8 cellular contexts compared by ENCODE assay signal in the genomic region with DNA sequence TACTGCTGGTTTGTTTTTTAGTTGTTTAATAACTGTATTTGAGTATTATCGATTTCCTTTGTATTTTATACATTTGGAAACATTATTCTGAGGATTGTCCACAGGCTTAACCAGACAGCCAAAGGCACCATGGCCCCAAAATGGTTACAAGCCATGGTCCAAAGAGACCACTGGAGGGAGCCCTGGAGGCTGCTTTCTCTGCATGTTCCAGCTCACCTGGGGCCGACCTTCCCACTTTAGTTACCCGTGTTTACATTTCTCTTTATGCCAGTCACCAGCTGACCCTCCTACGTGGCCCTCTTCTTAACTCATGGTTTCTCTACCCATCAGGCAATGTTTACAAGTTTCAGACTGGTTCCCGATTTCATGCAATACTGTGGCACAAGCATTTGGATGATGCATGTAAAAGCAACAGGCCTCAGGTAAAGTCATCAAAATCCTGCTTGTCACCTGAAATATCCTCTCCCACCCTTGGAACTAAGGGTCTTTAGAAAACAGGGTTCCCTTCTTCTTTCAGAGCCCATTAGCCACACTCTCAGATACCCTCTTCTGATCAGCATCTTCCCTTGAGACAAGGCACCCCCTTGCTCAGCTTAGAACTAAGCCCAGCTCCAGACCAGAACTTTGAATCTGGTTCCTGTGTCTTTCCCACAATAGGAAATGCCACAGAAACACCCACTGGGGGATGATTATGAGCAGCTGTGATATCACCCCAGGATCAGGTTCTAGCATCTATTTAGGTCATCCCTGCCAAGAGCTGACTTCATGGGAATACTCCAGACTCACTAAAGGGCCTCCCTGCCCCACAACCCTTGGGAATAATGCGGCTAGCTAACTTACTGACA. TPM values are rescaled to one million over a fixed set of nuclear protein-coding genes. Genes with fewer than 3 reads are reported as not detected.
DNase-seq lines count a peak whose midpoint lies in the region; ATAC-seq, FAIRE-seq and TF ChIP-seq lines count a peak whose summit lies in the region.

No MANE protein-coding gene starts in this region.

- H3K9me1 ChIP-seq in endothelial cell of umbilical vein (replicated peaks; ENCODE audit: control insufficient read depth, extremely low read depth, insufficient read depth, low read length) = no peaks in the 10 kb centered on the region

- H3K4me3 ChIP-seq in GM23248 = no peak overlapping the region
- H3K4me3 ChIP-seq in endothelial cell of umbilical vein (replicated peaks in 1 of 3; ENCODE audit: insufficient read depth in 1 of 3, low read depth in 1 of 3, low read length in 3 of 3) = no peak overlapping the region
- no peak overlapping the region for H3K4me3 ChIP-seq in testis

- no peak overlapping the region for H3K27ac Mint-ChIP-seq in naive thymus-derived CD8-positive, alpha-beta T cell

- no peaks in the 10 kb centered on the region for H3F3A ChIP-seq in GM23248 (ENCODE audit: insufficient read depth)

- H3K27ac ChIP-seq in GM23248 (no peak overlapping the region), endothelial cell of umbilical vein (ENCODE audit: insufficient read depth, low read depth, low read length) (no peak overlapping the region), testis (no peak overlapping the region)

- TF ChIP-seq POLR2A in endothelial cell of umbilical vein (IDR thresholded peaks at IDR 0.05; ENCODE audit: low read depth, low read length) (no peak), testis (IDR thresholded peaks at IDR 0.05) (no peak)

- dilution Hi-C loops in endothelial cell of umbilical vein (cut with MboI; ENCODE audit: extremely low pct_ligation_motif_present, low sequenced_read_pairs) = no loop called here

- peak; percentile 4 to 12 for DNase-seq in AML-193 (lab: John Stamatoyannopoulos, UW)
- peak; percentile 80 for DNase-seq in GM23248
- DNase-seq in NCI-H510A treated with DMSO at 0.1 percent for 48 hours (lab: John Stamatoyannopoulos, UW) = peak; percentile 86
- peak; percentile 25 to 37 for DNase-seq in activated CD8-positive, alpha-beta memory T cell treated with anti-CD3 and anti-CD28 coated beads for 1 hour (ENCODE audit: extremely low read depth in 1 of 2, low read depth in 1 of 2)
- peak; percentile 52 for DNase-seq in endothelial cell of umbilical vein (ENCODE audit: low read depth, low spot score)
- DNase-seq in naive thymus-derived CD8-positive, alpha-beta T cell = peak; percentile 31 to 78 (median 50)
- peak; percentile 72 for DNase-seq in testis
- no peak for DNase-seq in DMS114 treated with DMSO at 0.1 percent for 48 hours (lab: John Stamatoyannopoulos, UW; ENCODE audit: unreplicated experiment)

- no peak overlapping the region for H3K4me3 Mint-ChIP-seq in naive thymus-derived CD8-positive, alpha-beta T cell

- H3K9me3 ChIP-seq in GM23248 (ENCODE audit: low read depth) = no peaks in the 10 kb centered on the region
- H3K9me3 ChIP-seq in endothelial cell of umbilical vein (replicated peaks; ENCODE audit: control insufficient read depth, insufficient read depth, low read length) = no peaks in the 10 kb centered on the region
- H3K9me3 ChIP-seq in testis = no peaks in the 10 kb centered on the region

- no peaks in the 10 kb centered on the region for H3K9me3 Mint-ChIP-seq in naive thymus-derived CD8-positive, alpha-beta T cell

- H3K79me2 ChIP-seq in GM23248 (ENCODE audit: insufficient read depth) (no peaks in the 10 kb centered on the region), endothelial cell of umbilical vein (ENCODE audit: control insufficient read depth, insufficient read depth, low read length) (no peaks in the 10 kb centered on the region)

- H3K4me1 ChIP-seq in GM23248 (ENCODE audit: insufficient read depth) (peaks cover 6% of the 10 kb centered on the region; the same call in 1 of the 2 replicates), endothelial cell of umbilical vein (ENCODE audit: control insufficient read depth, extremely low read depth, insufficient read depth, low read length) (no peaks in the 10 kb centered on the region), testis (peaks cover 5% of the 10 kb centered on the region)

- no TSS peak for BruUV-seq in endothelial cell of umbilical vein (replicated peaks; lab: Mats Ljungman, UMichigan)

- in situ Hi-C loops in GM23248 (cut with MboI) = no loop called here

- intact Hi-C loops in endothelial cell of umbilical vein (cut with micrococcal nuclease) = loop anchor here (1.0 kb wide), 2 partner anchors 132 to 183 kb away; a partner anchor contains a TSS
- intact Hi-C loops in testis (cut with DNase I; ENCODE audit: low total_unique reads) = no loop called here

- CTCF ChIA-PET in endothelial cell of umbilical vein (lab: Charles Lee) = interaction anchor here (0.6 to 7.1 kb wide), 31 partner anchors 10 to 707 kb away, joined by 3 to 71 read pairs (median 5); a partner anchor contains a TSS

- H3K4me2 ChIP-seq in GM23248 (ENCODE audit: unreplicated experiment) = peak overlapping the region; percentile 0
- H3K4me2 ChIP-seq in endothelial cell of umbilical vein (ENCODE audit: insufficient read depth, low read length) = no peak overlapping the region

- H3K36me3 ChIP-seq in GM23248 (ENCODE audit: low read depth) (no peaks in the 10 kb centered on the region), endothelial cell of umbilical vein (ENCODE audit: control insufficient read depth in 2 of 2, extremely low read depth in 1 of 2, insufficient read depth in 2 of 2, low read length in 2 of 2) (no peaks in the 10 kb centered on the region), testis (ENCODE audit: low read depth, missing control alignments) (no peaks in the 10 kb centered on the region)

- POLR2A ChIA-PET in endothelial cell of umbilical vein (lab: Charles Lee) = no interaction called here
- POLR2A ChIA-PET in naive thymus-derived CD8-positive, alpha-beta T cell (lab: Charles Lee) = interaction anchor here (0.7 to 1.5 kb wide), 2 partner anchors 232 to 236 kb away, joined by 3 to 7 read pairs; a partner anchor contains a TSS

- peak; percentile 82 to 94 for ATAC-seq in naive thymus-derived CD8-positive, alpha-beta T cell

- peak; percentile 79 to 91 for TF ChIP-seq CTCF in endothelial cell of umbilical vein (IDR thresholded peaks at IDR 0.05; ENCODE audit: extremely low read depth in 1 of 2, insufficient read depth in 1 of 2, low read depth in 1 of 2, low read length in 2 of 2)
- peak; percentile 33 to 71 (median 64) for TF ChIP-seq CTCF in testis (IDR thresholded peaks at IDR 0.05)

- H3K9me2 ChIP-seq in GM23248 (ENCODE audit: insufficient read depth) = no peaks in the 10 kb centered on the region

- no peaks in the 10 kb centered on the region for H3K27me3 ChIP-seq in GM23248 (replicated peaks; ENCODE audit: insufficient read depth)
- H3K27me3 ChIP-seq in endothelial cell of umbilical vein (ENCODE audit: control insufficient read depth in 2 of 2, insufficient read depth in 2 of 2, low read length in 2 of 2) = peaks cover 0 to 5% of the 10 kb centered on the region in 2 experiments
- no peaks in the 10 kb centered on the region for H3K27me3 ChIP-seq in testis

- H2AFZ ChIP-seq in GM23248 (no peak overlapping the region), endothelial cell of umbilical vein (ENCODE audit: low read depth, low read length) (no peak overlapping the region)

- H4K20me1 ChIP-seq in GM23248 (ENCODE audit: insufficient read depth) (no peaks in the 10 kb centered on the region), endothelial cell of umbilical vein (replicated peaks; ENCODE audit: control insufficient read depth, extremely low read depth, insufficient read depth, low read length) (no peaks in the 10 kb centered on the region)

- H3K4me1 Mint-ChIP-seq in naive thymus-derived CD8-positive, alpha-beta T cell = peaks cover 0 to 6% (median 4%) of the 10 kb centered on the region in 4 donors

- peaks cover 3 to 12% (median 6%) of the 10 kb centered on the region in 5 donors for H3K27me3 Mint-ChIP-seq in naive thymus-derived CD8-positive, alpha-beta T cell

- peak; percentile 87 for FAIRE-seq in endothelial cell of umbilical vein (lab: Jason Lieb, UNC)

- H3K9ac ChIP-seq in GM23248 (no peak overlapping the region), endothelial cell of umbilical vein (replicated peaks; ENCODE audit: extremely low read depth, insufficient read depth, low read length) (no peak overlapping the region)

- WGBS in GM23248 (ENCODE audit: low coverage in 1 of 2, low lambda C conversion rate in 2 of 2, missing lambda C conversion rate in 2 of 2), 2 experiments = 43 to 46% methylated on average over 6 of the region's 6 CpGs
- 54 to 56% methylated on average over 6 of the region's 6 CpGs for WGBS in testis, 2 donors

- no peaks in the 10 kb centered on the region for H3K36me3 Mint-ChIP-seq in naive thymus-derived CD8-positive, alpha-beta T cell

TF ChIP-seq in endothelial cell of umbilical vein, 7 proteins besides CTCF, POLR2A, EP300 and RAD21:
- TF ChIP-seq MYC (IDR thresholded peaks at IDR 0.05; ENCODE audit: low read depth, low read length) (no peak), GATA2 (IDR thresholded peaks at IDR 0.05; ENCODE audit: insufficient read depth, insufficient read length, low read depth, low read length) (no peak)

RNA-seq across cellular contexts. Expression of a gene that starts 49.9 kb away (rescaled TPM):
- total RNA-seq in GM23248 (2014; rRNA removed; shearing (Covaris generic)) = 0.13 and 0.43 TPM in 2 replicates
- polyA plus RNA-seq in GM23248 (2016; fragmentation: Nextera tagmentation; extraction: Ambion mirVana) (0.22 and 1.3 TPM in 2 replicates), endothelial cell of umbilical vein (1.3 and 1.4 TPM in 2 replicates), testis (ENCODE audit: insufficient read depth, low read depth, low replicate concordance) (12.9 TPM)
- total RNA-seq in endothelial cell of umbilical vein (5.2 and 8.3 TPM in 2 replicates), testis (10 to 100 TPM; 25.9 to 42.8 TPM)
- 0.92 and 1.3 TPM in 2 replicates for polyA plus RNA-seq in endothelial cell of umbilical vein (2011; cell fraction: cytosol; rRNA removed)
- 16.8 and 20.3 TPM in 2 replicates for polyA plus RNA-seq in endothelial cell of umbilical vein (2011; cell fraction: nucleus; rRNA removed)
- polyA plus RNA-seq in endothelial cell of umbilical vein (2012) = 2.2 and 3.8 TPM in 2 replicates
- polyA minus RNA-seq in endothelial cell of umbilical vein = 7.3 and 12.0 TPM in 2 replicates
- polyA minus RNA-seq in endothelial cell of umbilical vein (2011; cell fraction: cytosol; rRNA and poly(A)+ RNA removed) = 3.2 TPM
- 15.3 and 21.1 TPM in 2 replicates for polyA minus RNA-seq in endothelial cell of umbilical vein (2011; cell fraction: nucleus; rRNA and poly(A)+ RNA removed)
- 1 to 10 TPM; 1.9 to 2.0 TPM for total RNA-seq in naive thymus-derived CD8-positive, alpha-beta T cell
- under 1 TPM in 1 of 3 donors, not detected in 2; 0.43 TPM for polyA plus RNA-seq in naive thymus-derived CD8-positive, alpha-beta T cell
